Comparison of ENCODE assay signal across 23 cellular contexts in the genomic region with DNA sequence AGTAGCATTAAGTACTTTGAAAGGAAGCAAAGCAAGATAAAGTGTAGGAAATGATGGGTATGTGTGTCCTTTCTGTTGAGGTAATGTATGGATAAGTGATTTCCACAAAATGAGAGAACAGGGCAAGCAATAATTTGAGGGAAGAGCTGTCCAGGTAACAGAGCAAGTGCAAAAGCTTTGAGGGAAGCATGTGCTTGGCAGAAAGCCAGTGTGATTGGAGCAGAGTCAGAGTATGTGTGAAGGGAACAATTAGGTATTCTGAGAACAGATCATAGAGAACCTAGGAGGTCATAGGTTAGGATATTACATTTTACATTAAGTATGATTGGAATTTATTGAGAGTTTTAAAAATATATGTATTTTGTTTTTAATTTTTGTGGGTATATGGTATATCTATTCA.
"Had no signal": no experiment of that assay in that cellular context is flagged by ENCODE, and none has a peak within 500 bp of the region (broad histone marks: within the 10 kb centered on the region; RNA-seq: fewer than 3 reads in every experiment).

No MANE protein-coding gene starts in this region.

- H3K27me3 Mint-ChIP-seq: naive thymus-derived CD8-positive, alpha-beta T cell; stimulated activated memory B cell treated with anti-CD40 and anti-IgM and Interleukin-4, amounts not matched to agents 10 μg/mL and 1 μg/mL and 100 μg/mL, for 72 hours; stimulated activated naive CD8-positive, alpha-beta T cell treated with anti-CD3 and anti-CD28 coated beads, Interleukin-15, Interleukin-2, amounts not matched to agents 100 ng/mL and 50 ng/mL, for 24 hours had no signal

- H3K27ac Mint-ChIP-seq: endodermal cell; immature natural killer cell; naive thymus-derived CD8-positive, alpha-beta T cell; stimulated activated memory B cell treated with anti-CD40 and anti-IgM and Interleukin-4, amounts not matched to agents 10 μg/mL and 1 μg/mL and 100 μg/mL, for 72 hours; stimulated activated naive CD8-positive, alpha-beta T cell treated with anti-CD3 and anti-CD28 coated beads, Interleukin-15, Interleukin-2, amounts not matched to agents 100 ng/mL and 50 ng/mL, for 24 hours had no signal

- H3K9me3 ChIP-seq: colonic mucosa, mucosa of descending colon, neutrophil, psoas muscle, right lobe of liver, testis had no signal

- H3K4me3 ChIP-seq: colonic mucosa, left lung, lung, mucosa of descending colon, psoas muscle, right lobe of liver, spleen, testis, tibial nerve had no signal

- H3K27ac ChIP-seq: colonic mucosa, foreskin keratinocyte, left lung, neutrophil, psoas muscle, right lobe of liver, spleen, testis, tibial nerve had no signal

- ATAC-seq: foreskin keratinocyte; left lung; mucosa of descending colon; naive thymus-derived CD8-positive, alpha-beta T cell; psoas muscle; right lobe of liver; stimulated activated memory B cell treated with anti-CD40 and anti-IgM and Interleukin-4, amounts not matched to agents 10 μg/mL and 1 μg/mL and 100 μg/mL, for 72 hours had no signal

- H3K27me3 ChIP-seq: colonic mucosa, foreskin keratinocyte, left lung, neutrophil, right lobe of liver, spleen, testis, tibial nerve had no signal

- DNase-seq: colonic mucosa; dermis blood vessel endothelial cell; effector CD4-positive, alpha-beta T cell; endodermal cell; foreskin keratinocyte; immature natural killer cell; left lung; mesendoderm; naive thymus-derived CD8-positive, alpha-beta T cell; psoas muscle; retina; right lobe of liver; spleen; stimulated activated CD4-positive, alpha-beta T cell treated with anti-CD3 and anti-CD28 coated beads, Interleukin-15, amount 100 ng/mL, for 24 hours; stimulated activated CD4-positive, alpha-beta T cell treated with anti-CD3 and anti-CD28 coated beads, Interleukin-1b, Interleukin-23, amount 100 ng/mL, for 48 hours; stimulated activated CD4-positive, alpha-beta T cell treated with anti-CD3 and anti-CD28 coated beads, Interleukin-4, amount 100 ng/mL, for 24 hours; testis had no signal

- H3K36me3 ChIP-seq: colonic mucosa, left lung, neutrophil, right lobe of liver had no signal

- H3K4me1 ChIP-seq: colonic mucosa, foreskin keratinocyte, left lung, psoas muscle, right lobe of liver, spleen, testis, tibial nerve had no signal

- H3K4me3 Mint-ChIP-seq: endodermal cell; immature natural killer cell; naive thymus-derived CD8-positive, alpha-beta T cell; stimulated activated memory B cell treated with anti-CD40 and anti-IgM and Interleukin-4, amounts not matched to agents 10 μg/mL and 1 μg/mL and 100 μg/mL, for 72 hours; stimulated activated naive CD8-positive, alpha-beta T cell treated with anti-CD3 and anti-CD28 coated beads, Interleukin-15, Interleukin-2, amounts not matched to agents 100 ng/mL and 50 ng/mL, for 24 hours had no signal

- H3K4me1 Mint-ChIP-seq: immature natural killer cell; naive thymus-derived CD8-positive, alpha-beta T cell; stimulated activated memory B cell treated with anti-CD40 and anti-IgM and Interleukin-4, amounts not matched to agents 10 μg/mL and 1 μg/mL and 100 μg/mL, for 72 hours had no signal
